In genomic region chr19:4633140-4633967, GRCh38 we compare ENCODE assay signal across 1 cellular context.
TF ChIP-seq lines count a peak whose summit lies in the region.

No MANE protein-coding gene starts in this region.

TF ChIP-seq in HepG2, 621 proteins besides CTCF, POLR2A, EP300 and RAD21 (continued from another document and continues in another):
- TF ChIP-seq PBX2 (CRISPR knock-in tag; IDR thresholded peaks at IDR 0.05) (no peak), HOXD1 (CRISPR knock-in tag; IDR thresholded peaks at IDR 0.05) (no peak), ZNF20 (CRISPR knock-in tag; IDR thresholded peaks at IDR 0.05) (no peak), CBFB (CRISPR knock-in tag; IDR thresholded peaks at IDR 0.05) (no peak), SOX6 (IDR thresholded peaks at IDR 0.05) (no peak), SOX6 (CRISPR knock-in tag; IDR thresholded peaks at IDR 0.05) (0 out of 2 replicates have a peak, but pooled peaks have one; percentile 25), HOXA5 (CRISPR knock-in tag; IDR thresholded peaks at IDR 0.05) (no peak), ZMYM4 (CRISPR knock-in tag; IDR thresholded peaks at IDR 0.05) (peak; percentile 48; the same call in 1 of the 2 replicates), ZBTB43 (CRISPR knock-in tag; conservative IDR thresholded peaks at IDR 0.05) (no peak), ZNF607 (CRISPR knock-in tag; IDR thresholded peaks at IDR 0.05; ENCODE audit: borderline replicate concordance) (0 out of 2 replicates have a peak, but pooled peaks have one; percentile 56), FOSL2 (CRISPR knock-in tag; IDR thresholded peaks at IDR 0.05) (peak; percentile 58), YEATS2 (CRISPR knock-in tag; IDR thresholded peaks at IDR 0.05; ENCODE audit: borderline replicate concordance) (no peak), ZNF691 (CRISPR knock-in tag; IDR thresholded peaks at IDR 0.05; ENCODE audit: borderline replicate concordance, low read depth) (no peak), FOXJ3 (CRISPR knock-in tag; IDR thresholded peaks at IDR 0.05; ENCODE audit: borderline replicate concordance) (no peak), CAMTA2 (CRISPR knock-in tag; IDR thresholded peaks at IDR 0.05; ENCODE audit: borderline replicate concordance) (no peak), FOXK1 (CRISPR knock-in tag; IDR thresholded peaks at IDR 0.05; ENCODE audit: borderline replicate concordance, low read depth) (no peak), BHLHE40 (IDR thresholded peaks at IDR 0.05; ENCODE audit: low read length) (no peak), ZNF3 (CRISPR knock-in tag; IDR thresholded peaks at IDR 0.05) (peak; percentile 95), HCFC1 (IDR thresholded peaks at IDR 0.05; ENCODE audit: low read depth, low read length) (no peak), POGK (CRISPR knock-in tag; conservative IDR thresholded peaks at IDR 0.05) (no peak), PATZ1 (CRISPR knock-in tag; IDR thresholded peaks at IDR 0.05) (peak; percentile 34; the same call in 1 of the 2 replicates), CHD4 (IDR thresholded peaks at IDR 0.05; ENCODE audit: borderline replicate concordance, low read length) (peak; percentile 98), ZNF788 (CRISPR knock-in tag; IDR thresholded peaks at IDR 0.05; ENCODE audit: borderline replicate concordance) (no peak), KAT8 (CRISPR knock-in tag; IDR thresholded peaks at IDR 0.05) (no peak), ZNF619 (CRISPR knock-in tag; IDR thresholded peaks at IDR 0.05) (no peak), HMGXB4 (CRISPR knock-in tag; IDR thresholded peaks at IDR 0.05; ENCODE audit: borderline replicate concordance in 1 of 2, low read depth in 1 of 2) (peak; percentile 40 to 46; a peak in 2 of 4 replicates), PAX8 (CRISPR knock-in tag; IDR thresholded peaks at IDR 0.05; ENCODE audit: borderline replicate concordance) (no peak), ZNF580 (CRISPR knock-in tag; IDR thresholded peaks at IDR 0.05; ENCODE audit: borderline replicate concordance, low read depth) (no peak), YEATS4 (CRISPR knock-in tag; IDR thresholded peaks at IDR 0.05; ENCODE audit: borderline replicate concordance) (no peak), SP1 (IDR thresholded peaks at IDR 0.05) (no peak), SP1 (CRISPR knock-in tag; IDR thresholded peaks at IDR 0.05) (0 out of 2 replicates have a peak, but pooled peaks have one; percentile 31), JUNB (CRISPR knock-in tag; IDR thresholded peaks at IDR 0.05; ENCODE audit: borderline replicate concordance) (no peak), ZC3H4 (CRISPR knock-in tag; IDR thresholded peaks at IDR 0.05; ENCODE audit: borderline replicate concordance) (no peak), ZNF232 (CRISPR knock-in tag; IDR thresholded peaks at IDR 0.05; ENCODE audit: borderline replicate concordance) (no peak), SETDB1 (CRISPR knock-in tag; IDR thresholded peaks at IDR 0.05; ENCODE audit: borderline replicate concordance) (no peak), ISL2 (CRISPR knock-in tag; IDR thresholded peaks at IDR 0.05) (no peak), NR2F2 (IDR thresholded peaks at IDR 0.05; ENCODE audit: borderline replicate concordance, low read depth) (no peak; the same call in 1 of the 2 replicates), ZNF501 (CRISPR knock-in tag; IDR thresholded peaks at IDR 0.05) (0 out of 2 replicates have a peak, but pooled peaks have one; percentile 30)
- TF ChIP-seq, protein P1, sequence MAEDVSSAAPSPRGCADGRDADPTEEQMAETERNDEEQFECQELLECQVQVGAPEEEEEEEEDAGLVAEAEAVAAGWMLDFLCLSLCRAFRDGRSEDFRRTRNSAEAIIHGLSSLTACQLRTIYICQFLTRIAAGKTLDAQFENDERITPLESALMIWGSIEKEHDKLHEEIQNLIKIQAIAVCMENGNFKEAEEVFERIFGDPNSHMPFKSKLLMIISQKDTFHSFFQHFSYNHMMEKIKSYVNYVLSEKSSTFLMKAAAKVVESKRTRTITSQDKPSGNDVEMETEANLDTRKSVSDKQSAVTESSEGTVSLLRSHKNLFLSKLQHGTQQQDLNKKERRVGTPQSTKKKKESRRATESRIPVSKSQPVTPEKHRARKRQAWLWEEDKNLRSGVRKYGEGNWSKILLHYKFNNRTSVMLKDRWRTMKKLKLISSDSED (CRISPR knock-in tag; IDR thresholded peaks at IDR 0.05): no peak
- TF ChIP-seq, protein P2, sequence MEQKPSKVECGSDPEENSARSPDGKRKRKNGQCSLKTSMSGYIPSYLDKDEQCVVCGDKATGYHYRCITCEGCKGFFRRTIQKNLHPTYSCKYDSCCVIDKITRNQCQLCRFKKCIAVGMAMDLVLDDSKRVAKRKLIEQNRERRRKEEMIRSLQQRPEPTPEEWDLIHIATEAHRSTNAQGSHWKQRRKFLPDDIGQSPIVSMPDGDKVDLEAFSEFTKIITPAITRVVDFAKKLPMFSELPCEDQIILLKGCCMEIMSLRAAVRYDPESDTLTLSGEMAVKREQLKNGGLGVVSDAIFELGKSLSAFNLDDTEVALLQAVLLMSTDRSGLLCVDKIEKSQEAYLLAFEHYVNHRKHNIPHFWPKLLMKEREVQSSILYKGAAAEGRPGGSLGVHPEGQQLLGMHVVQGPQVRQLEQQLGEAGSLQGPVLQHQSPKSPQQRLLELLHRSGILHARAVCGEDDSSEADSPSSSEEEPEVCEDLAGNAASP (CRISPR knock-in tag; IDR thresholded peaks at IDR 0.05; ENCODE audit: borderline replicate concordance): peak; percentile 57; the same call in 1 of the 2 replicates
- TF ChIP-seq, protein P3, sequence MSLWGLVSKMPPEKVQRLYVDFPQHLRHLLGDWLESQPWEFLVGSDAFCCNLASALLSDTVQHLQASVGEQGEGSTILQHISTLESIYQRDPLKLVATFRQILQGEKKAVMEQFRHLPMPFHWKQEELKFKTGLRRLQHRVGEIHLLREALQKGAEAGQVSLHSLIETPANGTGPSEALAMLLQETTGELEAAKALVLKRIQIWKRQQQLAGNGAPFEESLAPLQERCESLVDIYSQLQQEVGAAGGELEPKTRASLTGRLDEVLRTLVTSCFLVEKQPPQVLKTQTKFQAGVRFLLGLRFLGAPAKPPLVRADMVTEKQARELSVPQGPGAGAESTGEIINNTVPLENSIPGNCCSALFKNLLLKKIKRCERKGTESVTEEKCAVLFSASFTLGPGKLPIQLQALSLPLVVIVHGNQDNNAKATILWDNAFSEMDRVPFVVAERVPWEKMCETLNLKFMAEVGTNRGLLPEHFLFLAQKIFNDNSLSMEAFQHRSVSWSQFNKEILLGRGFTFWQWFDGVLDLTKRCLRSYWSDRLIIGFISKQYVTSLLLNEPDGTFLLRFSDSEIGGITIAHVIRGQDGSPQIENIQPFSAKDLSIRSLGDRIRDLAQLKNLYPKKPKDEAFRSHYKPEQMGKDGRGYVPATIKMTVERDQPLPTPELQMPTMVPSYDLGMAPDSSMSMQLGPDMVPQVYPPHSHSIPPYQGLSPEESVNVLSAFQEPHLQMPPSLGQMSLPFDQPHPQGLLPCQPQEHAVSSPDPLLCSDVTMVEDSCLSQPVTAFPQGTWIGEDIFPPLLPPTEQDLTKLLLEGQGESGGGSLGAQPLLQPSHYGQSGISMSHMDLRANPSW (CRISPR knock-in tag; IDR thresholded peaks at IDR 0.05; ENCODE audit: borderline replicate concordance): no peak
- TF ChIP-seq, protein P4, sequence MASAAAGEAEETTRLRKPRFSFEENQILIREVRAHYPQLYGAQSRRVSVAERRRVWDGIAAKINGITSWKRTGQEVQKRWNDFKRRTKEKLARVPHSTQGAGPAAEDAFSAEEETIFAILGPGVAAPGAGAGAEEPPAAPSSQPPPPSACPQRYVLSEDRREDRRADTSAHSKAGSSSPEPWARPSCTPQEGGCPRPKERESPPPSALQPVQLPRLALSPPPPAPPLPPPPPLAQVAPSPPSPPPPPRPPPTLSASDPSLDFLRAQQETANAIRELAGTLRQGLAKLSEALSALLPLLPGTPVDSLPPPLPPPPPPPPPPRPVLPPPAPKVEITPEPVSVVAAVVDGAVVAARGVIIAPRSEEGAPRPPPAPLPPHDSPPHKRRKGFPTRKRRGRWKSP (CRISPR knock-in tag; IDR thresholded peaks at IDR 0.05): no peak
